9 cellular contexts compared by ENCODE assay signal in genomic region chr9:36165766-36166149, GRCh38. TPM values are rescaled to one million over a fixed set of nuclear protein-coding genes. Genes with fewer than 3 reads are reported as not detected.
DNase-seq lines count a peak whose midpoint lies in the region; ATAC-seq, FAIRE-seq and TF ChIP-seq lines count a peak whose summit lies in the region.
"Had no signal": no experiment of that assay in that cellular context is flagged by ENCODE, and none has a peak within 500 bp of the region (broad histone marks: within the 10 kb centered on the region; RNA-seq: fewer than 3 reads in every experiment).

No MANE protein-coding gene starts in this region.

- DNase-seq in T-helper 2 cell treated with Interferon-gamma antibody and Interleukin-4, amounts not matched to agents 5 μg/mL and 100 μg/mL, for 36 hours (ENCODE audit: low spot score) = no peak
- DNase-seq in T-helper 2 cell = no peak
- DNase-seq in K562 (ENCODE audit: extremely low read depth in 1 of 4, low spot score in 3 of 4) = no peak
- DNase-seq in keratinocyte (ENCODE audit: low read depth, low spot score) = no peak
- DNase-seq in testis = no peak
- DNase-seq in activated CD4-positive, CD25-positive, alpha-beta regulatory T cell treated with anti-CD3 and anti-CD28 coated beads, Interleukin-2, amount 50 U/mL, for 72 hours = no peak
- DNase-seq in progenitor cell of endocrine pancreas (ENCODE audit: low spot score, unreplicated experiment) = no peak
- DNase-seq in MG63 = no peak

- H3K9me3 Mint-ChIP-seq in T-helper 2 cell treated with Interferon-gamma antibody and Interleukin-4, amounts not matched to agents 5 μg/mL and 100 μg/mL, for 36 hours = no peaks in the 10 kb centered on the region
- H3K9me3 Mint-ChIP-seq in progenitor cell of endocrine pancreas (ENCODE audit: low read depth) = no peaks in the 10 kb centered on the region

- no TSS peak for BruUV-seq in K562 (replicated peaks; lab: Mats Ljungman, UMichigan)

- no peak for TF ChIP-seq EP300 in K562 (IDR thresholded peaks at IDR 0.05; ENCODE audit: low read length)

- H3K4me3 Mint-ChIP-seq in T-helper 2 cell treated with Interferon-gamma antibody and Interleukin-4, amounts not matched to agents 5 μg/mL and 100 μg/mL, for 36 hours = peak overlapping the region; percentile 34
- H3K4me3 Mint-ChIP-seq in progenitor cell of endocrine pancreas (ENCODE audit: low read depth) = no peak overlapping the region

- no peaks in the 10 kb centered on the region for H3K79me2 ChIP-seq in K562 (ENCODE audit: control insufficient read depth, insufficient read depth, low read length)
- H3K79me2 ChIP-seq in keratinocyte (ENCODE audit: control insufficient read depth, insufficient read depth, low read length) = no peaks in the 10 kb centered on the region

- H3K4me1 Mint-ChIP-seq in T-helper 2 cell treated with Interferon-gamma antibody and Interleukin-4, amounts not matched to agents 5 μg/mL and 100 μg/mL, for 36 hours (ENCODE audit: low read depth) = peaks cover 9% of the 10 kb centered on the region
- peaks cover 4% of the 10 kb centered on the region for H3K4me1 Mint-ChIP-seq in progenitor cell of endocrine pancreas (ENCODE audit: low read depth)

- no peaks in the 10 kb centered on the region for H4K20me1 ChIP-seq in K562 (replicated peaks; ENCODE audit: control insufficient read depth, insufficient read depth, low read length)
- no peaks in the 10 kb centered on the region for H4K20me1 ChIP-seq in keratinocyte (ENCODE audit: control insufficient read depth, extremely low read depth, insufficient read depth, low read length)

- in situ Hi-C loops in K562 (cut with MboI) = loop anchor here (5.0 kb wide), 1 partner anchor 63 kb away; no protein-coding TSS in a partner anchor

- FAIRE-seq in K562 (lab: Jason Lieb, UNC) = no peak
- no peak for FAIRE-seq in keratinocyte (lab: Jason Lieb, UNC)

- H3K9ac ChIP-seq in K562 (ENCODE audit: insufficient read depth in 1 of 2, low read depth in 2 of 2, low read length in 2 of 2) = no peak overlapping the region
- no peak overlapping the region for H3K9ac ChIP-seq in keratinocyte (ENCODE audit: control insufficient read depth, extremely low read depth, insufficient read depth, low read length)

- no peak overlapping the region for H2AFZ ChIP-seq in K562 (ENCODE audit: low read depth, low read length)
- peak overlapping the region; percentile 33 for H2AFZ ChIP-seq in keratinocyte (ENCODE audit: control insufficient read depth, low read length)

- H3K4me2 ChIP-seq in K562 (ENCODE audit: insufficient read depth, low read length) = no peak overlapping the region
- peak overlapping the region; percentile 82 for H3K4me2 ChIP-seq in keratinocyte (ENCODE audit: control insufficient read depth, extremely low read depth, insufficient read depth, low read depth, low read length)

- no peak for TF ChIP-seq POLR2A in K562 (conservative IDR thresholded peaks at IDR 0.05)
- no peak for TF ChIP-seq POLR2A in testis (IDR thresholded peaks at IDR 0.05)

- peaks cover 2% of the 10 kb centered on the region for H3K27me3 Mint-ChIP-seq in T-helper 2 cell treated with Interferon-gamma antibody and Interleukin-4, amounts not matched to agents 5 μg/mL and 100 μg/mL, for 36 hours (ENCODE audit: low read depth)
- peaks cover 26% of the 10 kb centered on the region for H3K27me3 Mint-ChIP-seq in progenitor cell of endocrine pancreas

- H3K27ac Mint-ChIP-seq in T-helper 2 cell treated with Interferon-gamma antibody and Interleukin-4, amounts not matched to agents 5 μg/mL and 100 μg/mL, for 36 hours = peak overlapping the region; percentile 31
- H3K27ac Mint-ChIP-seq in progenitor cell of endocrine pancreas = no peak overlapping the region

- H3K4me3 ChIP-seq in K562 = no peak overlapping the region
- H3K4me3 ChIP-seq in keratinocyte (ENCODE audit: control insufficient read depth in 2 of 3, extremely low read depth in 1 of 3, insufficient read depth in 2 of 3, low read depth in 1 of 3, low read length in 3 of 3) = peak overlapping the region in 1 of 3 experiments; percentile 13
- peak overlapping the region; percentile 55 to 61 for H3K4me3 ChIP-seq in testis
- H3K4me3 ChIP-seq in MG63 = no peak overlapping the region

- H3K9me1 ChIP-seq in K562 (ENCODE audit: control insufficient read depth, insufficient read depth, low read length) (no peaks in the 10 kb centered on the region), keratinocyte (ENCODE audit: control insufficient read depth, extremely low read depth, insufficient read depth, low read length) (no peaks in the 10 kb centered on the region)

- CTCF ChIA-PET in K562 (lab: Yijun Ruan, JAX; ENCODE audit: low intra/inter-chr PET ratio) = interaction anchor here (0.7 to 2.5 kb wide), 3 partner anchors 60 to 264 kb away, joined by 3 to 13 read pairs (median 3); no protein-coding TSS in a partner anchor

- TF ChIP-seq RAD21 in K562 (CRISPR knock-in tag; conservative IDR thresholded peaks at IDR 0.05 in 1 of 2, IDR thresholded peaks at IDR 0.05 in 1 of 2) = no peak

- H3K4me1 ChIP-seq in K562 (replicated peaks in 1 of 2; ENCODE audit: control insufficient read depth in 2 of 2, insufficient read depth in 2 of 2, low read length in 2 of 2) = peaks cover 5 to 22% of the 10 kb centered on the region in 2 experiments; a peak in 4 of 5 replicates
- peaks cover 10% of the 10 kb centered on the region for H3K4me1 ChIP-seq in keratinocyte (ENCODE audit: control insufficient read depth, extremely low read depth, insufficient read depth, low read length)
- peaks cover 9% of the 10 kb centered on the region for H3K4me1 ChIP-seq in testis

- no peaks in the 10 kb centered on the region for H3K36me3 ChIP-seq in K562 (ENCODE audit: control insufficient read depth, insufficient read depth, low read length)
- no peaks in the 10 kb centered on the region for H3K36me3 ChIP-seq in keratinocyte (ENCODE audit: control insufficient read depth in 2 of 2, extremely low read depth in 1 of 2, insufficient read depth in 2 of 2, low read length in 2 of 2)
- no peaks in the 10 kb centered on the region for H3K36me3 ChIP-seq in testis (ENCODE audit: low read depth, missing control alignments)
- H3K36me3 ChIP-seq in MG63 = no peaks in the 10 kb centered on the region

- H3K36me3 Mint-ChIP-seq in T-helper 2 cell treated with Interferon-gamma antibody and Interleukin-4, amounts not matched to agents 5 μg/mL and 100 μg/mL, for 36 hours (ENCODE audit: low read depth) = peaks cover 14% of the 10 kb centered on the region
- H3K36me3 Mint-ChIP-seq in progenitor cell of endocrine pancreas (ENCODE audit: insufficient read depth) = no peaks in the 10 kb centered on the region

- H3K9me3 ChIP-seq in K562 (replicated peaks; ENCODE audit: control insufficient read depth, insufficient read depth, low read depth, low read length) (no peaks in the 10 kb centered on the region), keratinocyte (ENCODE audit: control insufficient read depth, low read depth, low read length) (no peaks in the 10 kb centered on the region), testis (no peaks in the 10 kb centered on the region), MG63 (peaks cover 3% of the 10 kb centered on the region; the same call in 1 of the 2 replicates)

- H3K27ac ChIP-seq in K562 (ENCODE audit: extremely low read depth, low read depth, low read length) (no peak overlapping the region), keratinocyte (ENCODE audit: control insufficient read depth, insufficient read depth, low read length) (no peak overlapping the region), testis (peak overlapping the region in 1 of 2 donors; percentile 74)

- POLR2A ChIA-PET in K562 (lab: Yijun Ruan, JAX) = interaction anchor here (1.1 to 1.2 kb wide), 2 partner anchors 9 to 23 kb away, joined by 3 read pairs; no protein-coding TSS in a partner anchor

- H3K27me3 ChIP-seq in K562 (ENCODE audit: control insufficient read depth in 2 of 2, insufficient read depth in 2 of 2, low read length in 2 of 2) (peaks cover 0 to 9% of the 10 kb centered on the region in 2 experiments; a peak in 2 of 5 replicates), keratinocyte (ENCODE audit: control insufficient read depth, extremely low read depth, insufficient read depth, low read length) (peaks cover 8% of the 10 kb centered on the region), testis (no peaks in the 10 kb centered on the region), MG63 (no peaks in the 10 kb centered on the region)

- WGBS in K562 (ENCODE audit: insufficient coverage, low coverage, missing lambda C conversion rate) = 6% methylated on average over 7 of the region's 12 CpGs
- WGBS in testis, 2 donors = 18 to 43% methylated on average over 10 to 12 of the region's 12 CpGs

- dilution Hi-C loops in keratinocyte (cut with MboI; ENCODE audit: extremely low pct_ligation_motif_present, low sequenced_read_pairs) = no loop called here

- TF ChIP-seq CTCF in K562 (IDR thresholded peaks at IDR 0.05 in 2 of 3, conservative IDR thresholded peaks at IDR 0.05 in 1 of 3; ENCODE audit: insufficient read depth in 2 of 3, low read depth in 1 of 3, low read length in 3 of 3) = no peak
- TF ChIP-seq CTCF in keratinocyte (optimal IDR thresholded peaks at IDR 0.05 in 1 of 3, IDR thresholded peaks at IDR 0.05 in 1 of 3, conservative IDR thresholded peaks at IDR 0.05 in 1 of 3; ENCODE audit: extremely low read depth in 1 of 3, insufficient read depth in 2 of 3, low read length in 3 of 3) = no peak
- no peak for TF ChIP-seq CTCF in testis (IDR thresholded peaks at IDR 0.05)
- no peak for TF ChIP-seq CTCF in progenitor cell of endocrine pancreas (IDR thresholded peaks at IDR 0.05; ENCODE audit: unreplicated experiment)

- intact Hi-C loops in K562 (cut with micrococcal nuclease) (loop anchor here (1.0 to 5.0 kb wide), 3 partner anchors 62 to 208 kb away; partner anchors contain the start of gene OR2S2), testis (cut with DNase I; ENCODE audit: low total_unique reads) (loop anchor here (5.0 to 10.0 kb wide), 2 partner anchors 61 to 157 kb away; no protein-coding TSS in a partner anchor)

- ATAC-seq in K562 = no peak

RNA-seq across cellular contexts. Expression of gene CCIN, which starts 3.4 kb away (rescaled TPM):
- not detected in 2 replicates for total RNA-seq in K562 (2011; cell fraction: chromatin; rRNA removed; ENCODE audit: low replicate concordance)
- total RNA-seq in K562 (2011; cell fraction: nucleolus; rRNA removed) = 0.26 TPM in 1 of 2 replicates, not detected in the other
- not detected in 2 replicates for total RNA-seq in K562 (2011; cell fraction: nucleoplasm; rRNA removed)
- not detected in 2 replicates for total RNA-seq in K562 (2014; rRNA removed)
- total RNA-seq in K562 (2014; rRNA removed; fragmentation: Illumina TruSeq; extraction: Trizol) = not detected in 2 replicates
- not detected in 2 replicates for total RNA-seq in K562 (2015; rRNA removed; fragmentation: Illumina TruSeq; extraction: Trizol)
- total RNA-seq in K562 (2021) = not detected in 2 replicates
- polyA plus RNA-seq in K562 (2011; rRNA removed) = not detected in 2 replicates
- polyA plus RNA-seq in K562 (2011; cell fraction: cytosol; rRNA removed) = 0.04 and 0.09 TPM in 2 replicates
- not detected in 2 replicates for polyA plus RNA-seq in K562 (2011; cell fraction: nucleus; rRNA removed)
- polyA plus RNA-seq in K562 (2012) = not detected in 2 replicates
- not detected in 2 replicates for polyA plus RNA-seq in K562 (2014; fragmentation: Illumina TruSeq; extraction: Trizol)
- not detected for polyA plus RNA-seq in K562 (2014; fragmentation: Nextera tagmentation; extraction: Ambion mirVana)
- not detected in 2 replicates for polyA plus RNA-seq in K562 (2014; rRNA removed)
- polyA minus RNA-seq in K562 (2011; rRNA and poly(A)+ RNA removed) = not detected in 2 replicates
- not detected in 2 replicates for polyA minus RNA-seq in K562 (2011; cell fraction: cytosol; rRNA and poly(A)+ RNA removed)
- not detected in 2 replicates for polyA minus RNA-seq in K562 (2011; cell fraction: nucleus; rRNA and poly(A)+ RNA removed)
- 0.10 TPM in 1 of 3 replicates, not detected in the others for polyA plus RNA-seq in keratinocyte
- polyA plus RNA-seq in keratinocyte (2011; ENCODE audit: low read depth) = not detected
- polyA plus RNA-seq in keratinocyte (2011; cell fraction: cytosol; rRNA removed) = 0.04 and 0.05 TPM in 2 replicates
- polyA plus RNA-seq in keratinocyte (2011; cell fraction: nucleus; rRNA removed) = 0.17 and 0.25 TPM in 2 replicates
- polyA plus RNA-seq in keratinocyte (2012; ENCODE audit: low replicate concordance) = 0.06 TPM in 1 of 2 replicates, not detected in the other
- 0.16 TPM in 1 of 3 replicates, not detected in the others for polyA minus RNA-seq in keratinocyte
- not detected for polyA minus RNA-seq in keratinocyte (2011; cell fraction: cytosol; rRNA and poly(A)+ RNA removed)
- polyA minus RNA-seq in keratinocyte (2011; cell fraction: nucleus; rRNA and poly(A)+ RNA removed) = not detected in 2 replicates
- 10 to 100 TPM; 48.7 to 84.8 TPM for total RNA-seq in testis
- 171 TPM for polyA plus RNA-seq in testis (ENCODE audit: insufficient read depth, low read depth, low replicate concordance)
- not detected in 2 replicates for total RNA-seq in progenitor cell of endocrine pancreas
- total RNA-seq in MG63 (2014; rRNA removed; shearing (Covaris generic); ENCODE audit: low replicate concordance) = 0.36 TPM in 1 of 2 replicates, not detected in the other
- total RNA-seq: left lobe of liver had no signal

RNA-seq across cellular contexts. Expression of gene CLTA, which starts 25.0 kb away (rescaled TPM):
- 13.9 and 15.8 TPM in 2 replicates for total RNA-seq in K562 (2011; cell fraction: chromatin; rRNA removed; ENCODE audit: low replicate concordance)
- total RNA-seq in K562 (2011; cell fraction: nucleolus; rRNA removed) = 17.2 and 17.5 TPM in 2 replicates
- total RNA-seq in K562 (2011; cell fraction: nucleoplasm; rRNA removed) = 19.0 and 24.3 TPM in 2 replicates
- 186 and 196 TPM in 2 replicates for total RNA-seq in K562 (2014; rRNA removed)
- 129 and 131 TPM in 2 replicates for total RNA-seq in K562 (2014; rRNA removed; fragmentation: Illumina TruSeq; extraction: Trizol)
- total RNA-seq in K562 (2015; rRNA removed; fragmentation: Illumina TruSeq; extraction: Trizol) = 156 and 161 TPM in 2 replicates
- 140 and 144 TPM in 2 replicates for total RNA-seq in K562 (2021)
- polyA plus RNA-seq in K562 (2011; rRNA removed) = 104 and 137 TPM in 2 replicates
- 89.6 and 109 TPM in 2 replicates for polyA plus RNA-seq in K562 (2011; cell fraction: cytosol; rRNA removed)
- polyA plus RNA-seq in K562 (2011; cell fraction: nucleus; rRNA removed) = 27.8 and 38.7 TPM in 2 replicates
- polyA plus RNA-seq in K562 (2012) = 169 and 197 TPM in 2 replicates
- 144 and 156 TPM in 2 replicates for polyA plus RNA-seq in K562 (2014; fragmentation: Illumina TruSeq; extraction: Trizol)
- 10 to 100 TPM; 37.8 to 39.6 TPM for polyA plus RNA-seq in K562 (2014; fragmentation: Nextera tagmentation; extraction: Ambion mirVana)
- polyA plus RNA-seq in K562 (2014; rRNA removed) = 206 and 219 TPM in 2 replicates
- 60.8 and 67.3 TPM in 2 replicates for polyA minus RNA-seq in K562 (2011; rRNA and poly(A)+ RNA removed)
- 49.0 and 55.3 TPM in 2 replicates for polyA minus RNA-seq in K562 (2011; cell fraction: cytosol; rRNA and poly(A)+ RNA removed)
- 12.7 and 16.2 TPM in 2 replicates for polyA minus RNA-seq in K562 (2011; cell fraction: nucleus; rRNA and poly(A)+ RNA removed)
- 231 to 325 TPM (median 290 TPM) in 3 replicates for polyA plus RNA-seq in keratinocyte
- polyA plus RNA-seq in keratinocyte (2011; ENCODE audit: low read depth) = 477 TPM
- polyA plus RNA-seq in keratinocyte (2011; cell fraction: cytosol; rRNA removed) = 319 and 330 TPM in 2 replicates
- polyA plus RNA-seq in keratinocyte (2011; cell fraction: nucleus; rRNA removed) = 135 and 169 TPM in 2 replicates
- polyA plus RNA-seq in keratinocyte (2012; ENCODE audit: low replicate concordance) = 204 and 273 TPM in 2 replicates
- polyA minus RNA-seq in keratinocyte = 80.4 to 100 TPM (median 94.7 TPM) in 3 replicates
- 128 TPM for polyA minus RNA-seq in keratinocyte (2011; cell fraction: cytosol; rRNA and poly(A)+ RNA removed)
- polyA minus RNA-seq in keratinocyte (2011; cell fraction: nucleus; rRNA and poly(A)+ RNA removed) = 34.9 and 42.8 TPM in 2 replicates
- 100 to 1,000 TPM; 135 to 168 TPM for total RNA-seq in testis
- polyA plus RNA-seq in testis (ENCODE audit: insufficient read depth, low read depth, low replicate concordance) = 208 TPM
- 178 and 185 TPM in 2 replicates for total RNA-seq in progenitor cell of endocrine pancreas
- 1,843 and 1,874 TPM in 2 replicates for total RNA-seq in MG63 (2014; rRNA removed; shearing (Covaris generic); ENCODE audit: low replicate concordance)

RNA-seq across cellular contexts. Expression of gene GLIPR2, which starts 29.2 kb away (rescaled TPM):
- 3.2 and 3.8 TPM in 2 replicates for total RNA-seq in K562 (2011; cell fraction: chromatin; rRNA removed; ENCODE audit: low replicate concordance)
- total RNA-seq in K562 (2011; cell fraction: nucleolus; rRNA removed) = 1.7 and 2.2 TPM in 2 replicates
- 2.6 and 4.5 TPM in 2 replicates for total RNA-seq in K562 (2011; cell fraction: nucleoplasm; rRNA removed)
- 2.0 and 4.0 TPM in 2 replicates for total RNA-seq in K562 (2014; rRNA removed)
- 2.2 and 2.4 TPM in 2 replicates for total RNA-seq in K562 (2014; rRNA removed; fragmentation: Illumina TruSeq; extraction: Trizol)
- 1.4 TPM in 2 replicates for total RNA-seq in K562 (2015; rRNA removed; fragmentation: Illumina TruSeq; extraction: Trizol)
- total RNA-seq in K562 (2021) = 3.8 and 4.7 TPM in 2 replicates
- 6.9 and 8.8 TPM in 2 replicates for polyA plus RNA-seq in K562 (2011; rRNA removed)
- polyA plus RNA-seq in K562 (2011; cell fraction: cytosol; rRNA removed) = 5.0 and 5.2 TPM in 2 replicates
- 2.9 and 3.2 TPM in 2 replicates for polyA plus RNA-seq in K562 (2011; cell fraction: nucleus; rRNA removed)
- polyA plus RNA-seq in K562 (2012) = 2.2 and 2.3 TPM in 2 replicates
- 4.4 and 4.8 TPM in 2 replicates for polyA plus RNA-seq in K562 (2014; fragmentation: Illumina TruSeq; extraction: Trizol)
- polyA plus RNA-seq in K562 (2014; fragmentation: Nextera tagmentation; extraction: Ambion mirVana) = 1 to 10 TPM; 2.7 to 2.9 TPM
- polyA plus RNA-seq in K562 (2014; rRNA removed) = 4.0 and 4.6 TPM in 2 replicates
- 6.3 and 7.9 TPM in 2 replicates for polyA minus RNA-seq in K562 (2011; rRNA and poly(A)+ RNA removed)
- polyA minus RNA-seq in K562 (2011; cell fraction: cytosol; rRNA and poly(A)+ RNA removed) = 2.5 and 4.0 TPM in 2 replicates
- polyA minus RNA-seq in K562 (2011; cell fraction: nucleus; rRNA and poly(A)+ RNA removed) = 0.56 and 0.67 TPM in 2 replicates
- polyA plus RNA-seq in keratinocyte = 3.7 to 6.1 TPM (median 4.1 TPM) in 3 replicates
- 0.36 TPM for polyA plus RNA-seq in keratinocyte (2011; ENCODE audit: low read depth)
- polyA plus RNA-seq in keratinocyte (2011; cell fraction: cytosol; rRNA removed) = 4.2 and 4.7 TPM in 2 replicates
- 3.5 and 3.6 TPM in 2 replicates for polyA plus RNA-seq in keratinocyte (2011; cell fraction: nucleus; rRNA removed)
- 0.89 and 2.8 TPM in 2 replicates for polyA plus RNA-seq in keratinocyte (2012; ENCODE audit: low replicate concordance)
- 2.7 TPM in 2 of 3 replicates, not detected in the other for polyA minus RNA-seq in keratinocyte
- 3.3 TPM for polyA minus RNA-seq in keratinocyte (2011; cell fraction: cytosol; rRNA and poly(A)+ RNA removed)
- polyA minus RNA-seq in keratinocyte (2011; cell fraction: nucleus; rRNA and poly(A)+ RNA removed) = 0.70 and 0.95 TPM in 2 replicates
- total RNA-seq in testis = 1 to 10 TPM; 3.5 to 3.9 TPM
- 19.6 TPM for polyA plus RNA-seq in testis (ENCODE audit: insufficient read depth, low read depth, low replicate concordance)
- 7.3 TPM in 2 replicates for total RNA-seq in progenitor cell of endocrine pancreas
- 17.1 and 20.3 TPM in 2 replicates for total RNA-seq in MG63 (2014; rRNA removed; shearing (Covaris generic); ENCODE audit: low replicate concordance)

Comparison
In these comparisons a context has a peak if more than half of its experiments do, and no peak if none do; other contexts are left out.
1. H3K4me3 ChIP-seq: peak in testis (2 of 2); none in K562 (single experiment) and MG63 (single experiment).
2. RNA of gene CCIN, which starts 3.4 kb away (total RNA-seq): 48.7 to 84.8 TPM in testis; 0.36 TPM in MG63, not detected in progenitor cell of endocrine pancreas and 0.26 TPM in K562; every median in the first group is over 10 times any median in the second.